In the genomic region with DNA sequence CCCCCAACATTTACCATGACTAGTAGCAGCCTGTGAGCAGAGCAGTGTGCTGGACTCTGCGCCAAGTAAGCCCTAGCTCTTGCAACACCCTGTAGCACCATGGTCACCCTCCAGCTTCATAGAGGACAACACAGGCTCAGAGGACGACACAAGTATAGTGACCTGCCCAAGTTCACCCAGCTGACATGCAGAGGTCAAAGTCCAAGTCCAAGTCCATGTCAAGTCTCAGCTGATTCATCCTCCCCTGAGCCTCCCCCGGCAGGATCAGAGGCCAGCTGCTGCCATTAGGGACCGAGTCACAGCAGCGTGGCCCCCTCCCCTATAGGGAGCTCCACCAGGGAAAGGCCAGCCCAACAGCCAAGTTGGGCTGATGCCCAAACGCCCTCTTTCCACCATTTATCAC, we compare ENCODE assay signal across 33 cellular contexts. TPM values are rescaled to one million over a fixed set of nuclear protein-coding genes. Genes with fewer than 3 reads are reported as not detected.
A peak's percentile ranks its signal among the peaks of the same experiment; 100 is the strongest.
DNase-seq lines count a peak whose midpoint lies in the region; TF ChIP-seq lines count a peak whose summit lies in the region.
"Had no signal": no experiment of that assay in that cellular context is flagged by ENCODE, and none has a peak within 500 bp of the region (broad histone marks: within the 10 kb centered on the region; RNA-seq: fewer than 3 reads in every experiment).

No MANE protein-coding gene starts in this region.

- H3K4me1 ChIP-seq in H9 (ENCODE audit: insufficient read depth, low read length): peaks cover 3% of the 10 kb centered on the region; the same call in 1 of the 2 replicates
- peaks cover 39% of the 10 kb centered on the region for H3K4me1 ChIP-seq in hepatocyte (ENCODE audit: insufficient read depth)
- H3K4me1 ChIP-seq in neuronal stem cell (ENCODE audit: control insufficient read depth in 2 of 2, insufficient read depth in 1 of 2, low read depth in 1 of 2, low read length in 2 of 2): peaks cover 44 to 52% of the 10 kb centered on the region in 2 donors

- H3K4ac ChIP-seq in H9 (ENCODE audit: low read depth, low read length): no peak overlapping the region
- no peak overlapping the region for H3K4ac ChIP-seq in neuronal stem cell (ENCODE audit: low read length)

- no peak overlapping the region for H2BK20ac ChIP-seq in H9 (ENCODE audit: low read depth, low read length, poor library complexity, severe bottlenecking)

- H3K9me3 ChIP-seq in H9 (ENCODE audit: control insufficient read depth, low read depth, low read length) (no peaks in the 10 kb centered on the region), hepatocyte (ENCODE audit: low read depth) (no peaks in the 10 kb centered on the region), neuronal stem cell (replicated peaks in 1 of 2; ENCODE audit: control insufficient read depth in 2 of 2, insufficient read depth in 1 of 2, low read depth in 1 of 2, low read length in 2 of 2) (no peaks in the 10 kb centered on the region)
- H3K9me3 ChIP-seq: lower lobe of right lung, ovary, tibial artery had no signal

- no peak overlapping the region for H2BK120ac ChIP-seq in H9 (ENCODE audit: low read depth, low read length, poor library complexity, severe bottlenecking)
- no peak overlapping the region for H2BK120ac ChIP-seq in neuronal stem cell (ENCODE audit: low read depth, low read length)

- no peaks in the 10 kb centered on the region for H3K23me2 ChIP-seq in H9 (ENCODE audit: insufficient read length, low read depth, low read length, poor library complexity, severe bottlenecking)

- H3K9ac ChIP-seq in H9 (ENCODE audit: extremely low read depth, insufficient read length, low read length): no peak overlapping the region
- peak overlapping the region; percentile 51 for H3K9ac ChIP-seq in neuronal stem cell (ENCODE audit: low read depth, low read length, poor library complexity)

- H3K4me3 ChIP-seq in hepatocyte (no peak overlapping the region), neuronal stem cell (ENCODE audit: low read length in 2 of 2) (peak overlapping the region in 1 of 2 donors; percentile 12)
- H3K4me3 ChIP-seq: coronary artery, lower lobe of right lung, ovary, tibial artery had no signal

- H2BK5ac ChIP-seq in H9 (ENCODE audit: insufficient read length, low read length): no peak overlapping the region
- peak overlapping the region; percentile 45 for H2BK5ac ChIP-seq in neuronal stem cell (ENCODE audit: low read length)

- H4K5ac ChIP-seq in H9 (ENCODE audit: insufficient read length, low read depth, low read length): no peak overlapping the region

- DNase-seq in H9 (no peak), hepatocyte (ENCODE audit: low spot score) (peak; percentile 58), neuronal stem cell (ENCODE audit: low spot score) (no peak), NCI-H187 treated with DMSO at 0.1 percent for 48 hours (lab: John Stamatoyannopoulos, UW) (no peak), NCI-H2227 (lab: John Stamatoyannopoulos, UW; ENCODE audit: unreplicated experiment) (no peak), HuH-7 (ENCODE audit: low spot score) (no peak), H4 (ENCODE audit: low spot score) (no peak)
- DNase-seq: activated CD4-positive, alpha-beta T cell treated with anti-CD3 and anti-CD28 coated beads, Interleukin-2, amount 50 U/mL, for 1 hour; activated CD4-positive, CD25-positive, alpha-beta regulatory T cell; activated effector memory CD4-positive, alpha-beta T cell treated with Interleukin-2 at 50 U/mL for 16 hours; activated naive CD8-positive, alpha-beta T cell treated with anti-CD3 and anti-CD28 coated beads for 36 hours; activated T-cell treated with anti-CD3 and anti-CD28 coated beads, Interleukin-2, amount 50 U/mL, for 1 hour; caudate nucleus; CD8-positive, alpha-beta T cell; effector memory CD8-positive, alpha-beta T cell; foreskin fibroblast; head of caudate nucleus; KBM-7; kidney; lower lobe of right lung; NCI-H1092 treated with DMSO at 0.1 percent for 48 hours; NCI-H187; NCI-H2171; OCI-M1; ovary; retina; stimulated activated CD8-positive, alpha-beta memory T cell treated with anti-CD3 and anti-CD28 coated beads, Interleukin-4, amount 100 ng/mL, for 48 hours; stimulated activated naive CD8-positive, alpha-beta T cell treated with anti-CD3 and anti-CD28 coated beads, Interleukin-15, amount 100 ng/mL, for 72 hours; tibial artery had no signal

- no peak overlapping the region for H3K27ac ChIP-seq in H9 (ENCODE audit: insufficient read length, low read depth, low read length)
- H3K27ac ChIP-seq in angular gyrus (ENCODE audit: low read depth, low read length): peak overlapping the region; percentile 26
- H3K27ac ChIP-seq in hepatocyte: peak overlapping the region; percentile 74
- H3K27ac ChIP-seq in neuronal stem cell (replicated peaks; ENCODE audit: low read length): no peak overlapping the region
- H3K27ac ChIP-seq: lower lobe of right lung, ovary had no signal

- no peak overlapping the region; a peak in 1 of 5 replicates for H3K4me3 Mint-ChIP-seq in H9
- H3K4me3 Mint-ChIP-seq: activated naive CD8-positive, alpha-beta T cell treated with anti-CD3 and anti-CD28 coated beads for 36 hours; B cell; CD8-positive, alpha-beta T cell; effector memory CD8-positive, alpha-beta T cell; natural killer cell treated with Interleukin-12 subunit alpha and Interleukin-12 subunit beta and Interleukin-15 and Interleukin-18, amount 100 ng/mL, for 72 hours; stimulated activated naive CD8-positive, alpha-beta T cell treated with anti-CD3 and anti-CD28 coated beads, Interleukin-15, amount 100 ng/mL, for 72 hours had no signal

- H4K91ac ChIP-seq in H9 (ENCODE audit: insufficient read length, low read depth, low read length) (no peak overlapping the region), neuronal stem cell (ENCODE audit: low read depth, low read length, poor library complexity) (no peak overlapping the region)

- H3K56ac ChIP-seq in H9 (ENCODE audit: insufficient read length, low read depth, low read length): no peak overlapping the region

- peaks cover 2% of the 10 kb centered on the region for H3K27me3 Mint-ChIP-seq in H9 (ENCODE audit: low read depth)

- H3K27me3 ChIP-seq in H9 (ENCODE audit: insufficient read depth, low read length) (no peaks in the 10 kb centered on the region), hepatocyte (no peaks in the 10 kb centered on the region), neuronal stem cell (ENCODE audit: control insufficient read depth in 3 of 3, insufficient read depth in 3 of 3, low read depth in 1 of 3, low read length in 3 of 3) (no peaks in the 10 kb centered on the region)
- H3K27me3 ChIP-seq: ovary, tibial artery had no signal

- no peak overlapping the region for H3T11ph ChIP-seq in H9 (ENCODE audit: low read length)

- H2BK12ac ChIP-seq in H9 (ENCODE audit: insufficient read length, low read depth, low read length): no peak overlapping the region
- H2BK12ac ChIP-seq in neuronal stem cell (ENCODE audit: low read length): no peak overlapping the region

- no CpG with 5 or more reads among the region's 6 CpGs for WGBS in H9 (ENCODE audit: extremely low coverage, insufficient read length, low lambda C conversion rate)
- WGBS in hepatocyte (ENCODE audit: low lambda C conversion rate, missing lambda C conversion rate): 76% methylated on average over 6 of the region's 6 CpGs
- no CpG with 5 or more reads among the region's 6 CpGs for WGBS in neuronal stem cell (ENCODE audit: extremely low coverage in 2 of 2, insufficient read length in 2 of 2, insufficient replicate concordance in 1 of 2), 2 donors

- H3K14ac ChIP-seq in H9 (ENCODE audit: insufficient read depth, low read length) (no peak overlapping the region), neuronal stem cell (ENCODE audit: low read length) (no peak overlapping the region)

- no peaks in the 10 kb centered on the region for H3K9me2 ChIP-seq in hepatocyte (replicated peaks; ENCODE audit: insufficient read depth)

- H2AFZ ChIP-seq in H9 (ENCODE audit: low read length) (no peak overlapping the region), hepatocyte (no peak overlapping the region), neuronal stem cell (ENCODE audit: low read length) (no peak overlapping the region)

- peak overlapping the region; percentile 17 to 73 (median 68); a peak in 3 of 7 replicates for H3K27ac Mint-ChIP-seq in H9
- H3K27ac Mint-ChIP-seq: activated naive CD8-positive, alpha-beta T cell treated with anti-CD3 and anti-CD28 coated beads for 36 hours; B cell; CD8-positive, alpha-beta T cell; effector memory CD8-positive, alpha-beta T cell; natural killer cell treated with Interleukin-12 subunit alpha and Interleukin-12 subunit beta and Interleukin-15 and Interleukin-18, amount 100 ng/mL, for 72 hours; stimulated activated naive CD8-positive, alpha-beta T cell treated with anti-CD3 and anti-CD28 coated beads, Interleukin-15, amount 100 ng/mL, for 72 hours had no signal

- peaks cover 30 to 43% of the 10 kb centered on the region in 2 experiments for H3K4me1 Mint-ChIP-seq in H9

- H3K18ac ChIP-seq in H9 (ENCODE audit: insufficient read length, low read depth, low read length) (no peak overlapping the region), neuronal stem cell (ENCODE audit: low read length) (peak overlapping the region; percentile 81)

- no peaks in the 10 kb centered on the region; a peak in 1 of 5 replicates for H3K9me3 Mint-ChIP-seq in H9
- H3K9me3 Mint-ChIP-seq: activated naive CD8-positive, alpha-beta T cell treated with anti-CD3 and anti-CD28 coated beads for 36 hours; CD8-positive, alpha-beta T cell; effector memory CD8-positive, alpha-beta T cell had no signal

- no peaks in the 10 kb centered on the region for H4K20me1 ChIP-seq in H9 (ENCODE audit: control insufficient read depth, insufficient read depth, insufficient read length)
- H4K20me1 ChIP-seq in hepatocyte (ENCODE audit: insufficient read depth, poor library complexity, severe bottlenecking): peaks cover 3% of the 10 kb centered on the region

- TF ChIP-seq CTCF in H9 (conservative IDR thresholded peaks at IDR 0.05) (no peak), hepatocyte (IDR thresholded peaks at IDR 0.05; ENCODE audit: poor library complexity) (no peak)

- H3K79me2 ChIP-seq in H9 (ENCODE audit: insufficient read depth, low read length) (no peaks in the 10 kb centered on the region), hepatocyte (peaks cover 34% of the 10 kb centered on the region)

- H2AK5ac ChIP-seq in H9 (ENCODE audit: insufficient read length, low read length) (no peak overlapping the region), neuronal stem cell (ENCODE audit: low read depth, low read length) (no peak overlapping the region)

- H3K4me2 ChIP-seq in H9 (ENCODE audit: insufficient read depth, insufficient read length, low read length): no peak overlapping the region
- no peak overlapping the region for H3K4me2 ChIP-seq in hepatocyte
- H3K4me2 ChIP-seq in neuronal stem cell (ENCODE audit: insufficient read depth, low read length, poor library complexity, severe bottlenecking): no peak overlapping the region

- H3K23ac ChIP-seq in H9 (ENCODE audit: insufficient read length, low read depth, low read length): no peak overlapping the region
- peak overlapping the region; percentile 10 for H3K23ac ChIP-seq in neuronal stem cell (ENCODE audit: low read depth, low read length, poor library complexity)

- no peak overlapping the region for H4K8ac ChIP-seq in H9 (replicated peaks; ENCODE audit: insufficient read length, low read depth, low read length)
- H4K8ac ChIP-seq in neuronal stem cell (ENCODE audit: low read depth, low read length): no peak overlapping the region

- H3K79me1 ChIP-seq in H9 (ENCODE audit: insufficient read depth, low read depth, low read length, poor library complexity, severe bottlenecking) (no peaks in the 10 kb centered on the region), neuronal stem cell (ENCODE audit: low read depth, low read length) (peaks cover 12% of the 10 kb centered on the region)

- H2BK15ac ChIP-seq in H9 (ENCODE audit: low read depth, low read length) (no peak overlapping the region), neuronal stem cell (ENCODE audit: low read length) (no peak overlapping the region)

- peaks cover 0 to 5% (median 0%) of the 10 kb centered on the region in 3 experiments; a peak in 2 of 7 replicates for H3K36me3 Mint-ChIP-seq in H9 (ENCODE audit: insufficient read depth in 1 of 3, low read depth in 3 of 3)
- H3K36me3 Mint-ChIP-seq: activated naive CD8-positive, alpha-beta T cell treated with anti-CD3 and anti-CD28 coated beads for 36 hours; CD8-positive, alpha-beta T cell; natural killer cell treated with Interleukin-12 subunit alpha and Interleukin-12 subunit beta and Interleukin-15 and Interleukin-18, amount 100 ng/mL, for 72 hours had no signal

- H3K36me3 ChIP-seq in hepatocyte (replicated peaks; ENCODE audit: insufficient read depth, low read depth) (no peaks in the 10 kb centered on the region), neuronal stem cell (replicated peaks in 1 of 2; ENCODE audit: control insufficient read depth in 2 of 2, insufficient read depth in 2 of 2, low read length in 2 of 2) (peaks cover 0 to 9% of the 10 kb centered on the region in 2 donors)
- H3K36me3 ChIP-seq: lower lobe of right lung, ovary, tibial artery had no signal

RNA-seq across cellular contexts. Expression of a gene that starts 15.9 kb away (rescaled TPM):
- total RNA-seq in H9 (2021) (24.2 and 25.9 TPM in 2 replicates), hepatocyte (28.6 and 33.5 TPM in 2 replicates)
- polyA plus RNA-seq in hepatocyte: 51.0 and 60.0 TPM in 2 replicates
- polyA plus RNA-seq in neuronal stem cell (2013, experiment 1 of 2): 63.6 TPM
- 63.6 TPM for polyA plus RNA-seq in neuronal stem cell (2013, experiment 2 of 2)
- total RNA-seq in H4 (2014; rRNA removed; shearing (Covaris generic)): 15.5 and 16.7 TPM in 2 replicates
- total RNA-seq: CD8-positive, alpha-beta T cell had no signal

Comparison
In these comparisons a context has a peak if more than half of its experiments do, and no peak if none do; other contexts are left out.
1. H3K27ac ChIP-seq: peak in angular gyrus (single experiment) and hepatocyte (single experiment); none in H9 (single experiment) and neuronal stem cell (single experiment).